21 cellular contexts compared by ENCODE assay signal in the genomic region with DNA sequence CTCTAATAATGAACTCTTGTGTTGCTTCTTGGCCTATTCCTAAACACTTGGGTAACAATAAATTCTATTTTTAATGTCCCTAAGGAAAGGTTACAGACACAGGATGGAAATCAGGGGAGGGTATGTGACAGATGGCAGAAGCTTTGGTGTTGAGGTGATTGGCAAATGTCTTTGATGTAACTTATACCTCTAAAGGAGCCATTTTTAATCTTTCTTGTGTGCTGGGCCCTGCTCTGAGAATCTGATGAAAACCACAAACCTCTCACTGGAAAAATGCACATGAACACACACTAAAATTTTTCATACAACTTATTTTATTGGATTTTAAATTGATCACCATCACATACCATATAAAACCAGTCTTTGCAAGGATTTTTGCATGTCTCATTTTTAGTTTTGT. TPM values are rescaled to one million over a fixed set of nuclear protein-coding genes. Genes with fewer than 3 reads are reported as not detected.
A peak's percentile ranks its signal among the peaks of the same experiment; 100 is the strongest.
DNase-seq lines count a peak whose midpoint lies in the region; ATAC-seq and TF ChIP-seq lines count a peak whose summit lies in the region.
"Had no signal": no experiment of that assay in that cellular context is flagged by ENCODE, and none has a peak within 500 bp of the region (broad histone marks: within the 10 kb centered on the region; RNA-seq: fewer than 3 reads in every experiment).

No MANE protein-coding gene starts in this region.

- H3K9ac ChIP-seq in DND-41 (ENCODE audit: low read depth, low read length) = no peak overlapping the region
- no peak overlapping the region for H3K9ac ChIP-seq in GM23248
- H3K9ac ChIP-seq: BLaER1 had no signal

- peaks cover 3% of the 10 kb centered on the region for H3K9me3 Mint-ChIP-seq in activated T-helper 1 cell treated with anti-CD3 and anti-CD28 coated beads, Interleukin-12 subunit alpha, Interleukin-12 subunit beta, Interleukin-2, Interleukin-4 antibody, amounts not matched to agents 30 ng/mL and 10 ng/mL and 1 ng/mL, durations not matched to agents 14 hours and 24 hours and 36 hours
- H3K9me3 Mint-ChIP-seq: CD4-positive, alpha-beta T cell; CD8-positive, alpha-beta T cell had no signal

- H3K36me3 ChIP-seq in DND-41 (ENCODE audit: insufficient read depth, low read length) = peaks cover 8% of the 10 kb centered on the region; the same call in 1 of the 2 replicates
- H3K36me3 ChIP-seq in GM23248 (ENCODE audit: low read depth) = no peaks in the 10 kb centered on the region
- H3K36me3 ChIP-seq: BE2C had no signal

- no peak for TF ChIP-seq CTCF in DND-41 (IDR thresholded peaks at IDR 0.05; ENCODE audit: borderline replicate concordance, extremely low read depth, low read length, poor library complexity, severe bottlenecking)

- peak; percentile 90 for ATAC-seq in DND-41 (ENCODE audit: insufficient read depth, low read depth)
- ATAC-seq: CD8-positive, alpha-beta T cell had no signal

- no peaks in the 10 kb centered on the region for H3F3A ChIP-seq in GM23248 (ENCODE audit: insufficient read depth)

- H3K27me3 ChIP-seq in DND-41 (ENCODE audit: insufficient read depth, low read length, poor library complexity) = no peaks in the 10 kb centered on the region
- no peaks in the 10 kb centered on the region for H3K27me3 ChIP-seq in GM23248 (replicated peaks; ENCODE audit: insufficient read depth)
- H3K27me3 ChIP-seq: BE2C, BLaER1 had no signal

- H3K4me3 ChIP-seq in DND-41 (ENCODE audit: low read depth in 1 of 2, low read length in 2 of 2) = no peak overlapping the region
- H3K4me3 ChIP-seq in Jurkat, Clone E6-1 (ENCODE audit: low read length) = no peak overlapping the region
- no peak overlapping the region for H3K4me3 ChIP-seq in GM23248
- H3K4me3 ChIP-seq: BLaER1 had no signal

- peaks cover 90% of the 10 kb centered on the region for H3K79me2 ChIP-seq in DND-41 (ENCODE audit: insufficient read depth, low read length)
- H3K79me2 ChIP-seq in GM23248 (ENCODE audit: insufficient read depth) = peaks cover 99% of the 10 kb centered on the region

- H3K4me1 ChIP-seq in DND-41 (ENCODE audit: insufficient read depth, low read length) (peaks cover 11% of the 10 kb centered on the region), GM23248 (ENCODE audit: insufficient read depth) (no peaks in the 10 kb centered on the region)
- H3K4me1 ChIP-seq: BE2C, BLaER1, Caco-2 had no signal

- H4K20me1 ChIP-seq in DND-41 (ENCODE audit: insufficient read depth, low read length) = peaks cover 59% of the 10 kb centered on the region
- H4K20me1 ChIP-seq in GM23248 (ENCODE audit: insufficient read depth) = 0 out of 2 replicates have a peak, but pooled peaks cover 5% of the 10 kb centered on the region

- no peak overlapping the region for H3K27ac Mint-ChIP-seq in activated T-helper 1 cell treated with anti-CD3 and anti-CD28 coated beads, Interleukin-12 subunit alpha, Interleukin-12 subunit beta, Interleukin-2, Interleukin-4 antibody, amounts not matched to agents 30 ng/mL and 10 ng/mL and 1 ng/mL, durations not matched to agents 14 hours and 24 hours and 36 hours
- H3K27ac Mint-ChIP-seq: CD14-positive monocyte; CD4-positive, alpha-beta T cell; CD8-positive, alpha-beta T cell had no signal

- H3K4me3 Mint-ChIP-seq in activated T-helper 1 cell treated with anti-CD3 and anti-CD28 coated beads, Interleukin-12 subunit alpha, Interleukin-12 subunit beta, Interleukin-2, Interleukin-4 antibody, amounts not matched to agents 30 ng/mL and 10 ng/mL and 1 ng/mL, durations not matched to agents 14 hours and 24 hours and 36 hours = no peak overlapping the region
- H3K4me3 Mint-ChIP-seq: CD14-positive monocyte; CD4-positive, alpha-beta T cell; CD8-positive, alpha-beta T cell had no signal

- no peaks in the 10 kb centered on the region for H3K9me2 ChIP-seq in GM23248 (ENCODE audit: insufficient read depth)

- peaks cover 10% of the 10 kb centered on the region for H3K4me1 Mint-ChIP-seq in activated T-helper 1 cell treated with anti-CD3 and anti-CD28 coated beads, Interleukin-12 subunit alpha, Interleukin-12 subunit beta, Interleukin-2, Interleukin-4 antibody, amounts not matched to agents 30 ng/mL and 10 ng/mL and 1 ng/mL, durations not matched to agents 14 hours and 24 hours and 36 hours (ENCODE audit: low read depth)

- no peak overlapping the region for H3K4me2 ChIP-seq in DND-41 (ENCODE audit: insufficient read depth, low read length)
- no peak overlapping the region for H3K4me2 ChIP-seq in GM23248 (ENCODE audit: unreplicated experiment)
- H3K4me2 ChIP-seq: BLaER1 had no signal

- intact Hi-C loops in activated T-helper 1 cell treated with anti-CD3 and anti-CD28 coated beads, Interleukin-12 subunit alpha, Interleukin-12 subunit beta, Interleukin-2, Interleukin-4 antibody, amounts not matched to agents 30 ng/mL and 10 ng/mL and 1 ng/mL, durations not matched to agents 14 hours and 24 hours and 36 hours (cut with micrococcal nuclease) = no loop called here

- DNase-seq in NCI-H82 (lab: John Stamatoyannopoulos, UW) (peak; percentile 30), NCI-H82 treated with DMSO at 0.1 percent for 48 hours (lab: John Stamatoyannopoulos, UW; ENCODE audit: unreplicated experiment) (no peak), DND-41 (no peak), NCI-H2171 treated with DMSO at 0.1 percent for 48 hours (lab: John Stamatoyannopoulos, UW) (peak; percentile 74), SKM-1 treated with dmso at 0.1 percent for 144 hours (lab: John Stamatoyannopoulos, UW; ENCODE audit: unreplicated experiment) (no peak), GM23248 (no peak)
- peak; percentile 51 for DNase-seq in Jurkat, Clone E6-1 (ENCODE audit: low read depth, low spot score)
- DNase-seq in activated T-helper 1 cell treated with anti-CD3 and anti-CD28 coated beads, Interleukin-12 subunit alpha, Interleukin-12 subunit beta, Interleukin-2, Interleukin-4 antibody, amounts not matched to agents 30 ng/mL and 10 ng/mL and 1 ng/mL, durations not matched to agents 14 hours and 24 hours and 36 hours (ENCODE audit: low spot score) = no peak
- DNase-seq: 8988T; ACHN; BE2C; C1 segment of cervical spinal cord; Caco-2; Calu3; CD4-positive, alpha-beta T cell; CD8-positive, alpha-beta T cell; DMS79 treated with DMSO at 0.1 percent for 48 hours; EL; GF-D8 had no signal

- no peaks in the 10 kb centered on the region for H3K27me3 Mint-ChIP-seq in activated T-helper 1 cell treated with anti-CD3 and anti-CD28 coated beads, Interleukin-12 subunit alpha, Interleukin-12 subunit beta, Interleukin-2, Interleukin-4 antibody, amounts not matched to agents 30 ng/mL and 10 ng/mL and 1 ng/mL, durations not matched to agents 14 hours and 24 hours and 36 hours (ENCODE audit: insufficient read depth)
- H3K27me3 Mint-ChIP-seq: CD4-positive, alpha-beta T cell had no signal

- in situ Hi-C loops in GM23248 (cut with MboI) = no loop called here

- H2AFZ ChIP-seq in DND-41 (ENCODE audit: low read depth, low read length) = no peak overlapping the region
- H2AFZ ChIP-seq in GM23248 = no peak overlapping the region

- peaks cover 18% of the 10 kb centered on the region for H3K36me3 Mint-ChIP-seq in activated T-helper 1 cell treated with anti-CD3 and anti-CD28 coated beads, Interleukin-12 subunit alpha, Interleukin-12 subunit beta, Interleukin-2, Interleukin-4 antibody, amounts not matched to agents 30 ng/mL and 10 ng/mL and 1 ng/mL, durations not matched to agents 14 hours and 24 hours and 36 hours (ENCODE audit: low read depth)

- no peak overlapping the region for H3K27ac ChIP-seq in DND-41 (ENCODE audit: low read length)
- no peak overlapping the region for H3K27ac ChIP-seq in GM23248
- H3K27ac ChIP-seq: BLaER1 had no signal

- H3K9me3 ChIP-seq in DND-41 (ENCODE audit: insufficient read depth, low read length, severe bottlenecking) = no peaks in the 10 kb centered on the region
- H3K9me3 ChIP-seq in GM23248 (ENCODE audit: low read depth) = no peaks in the 10 kb centered on the region
- H3K9me3 ChIP-seq: BE2C, Caco-2 had no signal

RNA-seq across cellular contexts. Expression of gene FRYL, which starts 17.7 kb away (rescaled TPM):
- polyA plus RNA-seq in Jurkat, Clone E6-1 (2012; ENCODE audit: insufficient read depth, insufficient read length) = 41.2 TPM
- total RNA-seq in GM23248 (2014; rRNA removed; shearing (Covaris generic)) = 28.4 and 34.7 TPM in 2 replicates
- 12.4 and 16.6 TPM in 2 replicates for polyA plus RNA-seq in GM23248 (2016; fragmentation: Nextera tagmentation; extraction: Ambion mirVana)
- total RNA-seq in activated T-helper 1 cell treated with anti-CD3 and anti-CD28 coated beads, Interleukin-12 subunit alpha, Interleukin-12 subunit beta, Interleukin-2, Interleukin-4 antibody, amounts not matched to agents 30 ng/mL and 10 ng/mL and 1 ng/mL, durations not matched to agents 14 hours and 24 hours and 36 hours = 70.3 and 80.0 TPM in 2 replicates

Comparison
In these comparisons a context has a peak if more than half of its experiments do, and no peak if none do; other contexts are left out.
1. DNase-seq: peak in NCI-H82 (single experiment), Jurkat, Clone E6-1 (single experiment) and NCI-H2171 treated with DMSO at 0.1 percent for 48 hours (single experiment); none in NCI-H82 treated with DMSO at 0.1 percent for 48 hours (single experiment), DND-41 (single experiment), SKM-1 treated with dmso at 0.1 percent for 144 hours (single experiment), GM23248 (single experiment) and activated T-helper 1 cell treated with anti-CD3 and anti-CD28 coated beads, Interleukin-12 subunit alpha, Interleukin-12 subunit beta, Interleukin-2, Interleukin-4 antibody, amounts not matched to agents 30 ng/mL and 10 ng/mL and 1 ng/mL, durations not matched to agents 14 hours and 24 hours and 36 hours (single experiment).